Comparison of ENCODE assay signal across 21 cellular contexts in genomic region chr19:615619-616018, GRCh38. TPM values are rescaled to one million over a fixed set of nuclear protein-coding genes. Genes with fewer than 3 reads are reported as not detected.
A peak's percentile ranks its signal among the peaks of the same experiment; 100 is the strongest.
DNase-seq lines count a peak whose midpoint lies in the region; FAIRE-seq and TF ChIP-seq lines count a peak whose summit lies in the region.
"Had no signal": no experiment of that assay in that cellular context is flagged by ENCODE, and none has a peak within 500 bp of the region (broad histone marks: within the 10 kb centered on the region; RNA-seq: fewer than 3 reads in every experiment).

No MANE protein-coding gene starts in this region.

- H3K9ac ChIP-seq in astrocyte (ENCODE audit: low read length): no peak overlapping the region

- TF ChIP-seq CTCF in astrocyte (IDR thresholded peaks at IDR 0.05; ENCODE audit: insufficient read depth, low read depth, low read length): no peak

- no peaks in the 10 kb centered on the region for H3K79me2 ChIP-seq in astrocyte (ENCODE audit: insufficient read depth, low read length)

- H3K36me3 ChIP-seq in astrocyte (ENCODE audit: insufficient read depth, low read length): no peaks in the 10 kb centered on the region
- peaks cover 22% of the 10 kb centered on the region for H3K36me3 ChIP-seq in iPS DF 6.9 (ENCODE audit: control insufficient read depth, insufficient read depth, low read length)

- H3K27me3 ChIP-seq in astrocyte (ENCODE audit: insufficient read depth, low read length) (no peaks in the 10 kb centered on the region), iPS DF 6.9 (ENCODE audit: control insufficient read depth, insufficient read depth, low read length) (no peaks in the 10 kb centered on the region; the same call in 1 of the 2 replicates)

- peaks cover 31% of the 10 kb centered on the region for H3K36me3 Mint-ChIP-seq in activated CD4-positive, alpha-beta T cell treated with anti-CD3 and anti-CD28 coated beads, Interleukin-2, amount 10 ng/mL, durations not matched to agents 24 days and 14 days (ENCODE audit: low read depth)
- H3K36me3 Mint-ChIP-seq in astrocyte (ENCODE audit: low read depth, unreplicated experiment): peaks cover 18% of the 10 kb centered on the region

- no peak overlapping the region for H3K4me2 ChIP-seq in astrocyte (ENCODE audit: low read length)

- WGBS in iPS DF 6.9 (ENCODE audit: insufficient coverage, insufficient read length): no CpG with 5 or more reads among the region's 33 CpGs

- DNase-seq in activated CD4-positive, alpha-beta T cell treated with anti-CD3 and anti-CD28 coated beads, Interleukin-2, amount 10 ng/mL, durations not matched to agents 24 days and 14 days: no peak
- no peak for DNase-seq in activated CD4-positive, alpha-beta T cell treated with anti-CD3 and anti-CD28 coated beads, Interleukin-2, amount 50 U/mL, for 48 hours
- no peak for DNase-seq in astrocyte (ENCODE audit: low read depth)
- no peak for DNase-seq in iPS DF 6.9 (ENCODE audit: low read depth, low spot score)
- DNase-seq in putamen (ENCODE audit: low spot score): peak; percentile 66
- no peak for DNase-seq in NCI-H446 (lab: John Stamatoyannopoulos, UW)
- DNase-seq in LoVo (ENCODE audit: low spot score): no peak
- no peak for DNase-seq in dedifferentiated amniotic fluid mesenchymal stem cell (ENCODE audit: extremely low spot score)
- DNase-seq: activated CD4-positive, alpha-beta T cell treated with anti-CD3 and anti-CD28 coated beads for 4 hours; aorta; effector memory CD4-positive, alpha-beta T cell; IMR-90; kidney; NCI-H2171 treated with DMSO at 0.1 percent for 48 hours; right cardiac atrium; stimulated activated CD4-positive, alpha-beta T cell treated with anti-CD3 and anti-CD28 coated beads, Interleukin-4, amount 100 ng/mL, for 4 hours had no signal

- H3K9me3 Mint-ChIP-seq in activated CD4-positive, alpha-beta T cell treated with anti-CD3 and anti-CD28 coated beads, Interleukin-2, amount 10 ng/mL, durations not matched to agents 24 days and 14 days: no peaks in the 10 kb centered on the region
- H3K9me3 Mint-ChIP-seq in astrocyte (ENCODE audit: unreplicated experiment): peaks cover 2% of the 10 kb centered on the region

- H4K20me1 ChIP-seq in astrocyte (ENCODE audit: insufficient read depth, low read length): no peaks in the 10 kb centered on the region

- peaks cover 12% of the 10 kb centered on the region for H3K4me1 ChIP-seq in astrocyte (ENCODE audit: insufficient read depth, low read length)
- no peaks in the 10 kb centered on the region for H3K4me1 ChIP-seq in iPS DF 6.9 (ENCODE audit: control insufficient read depth, insufficient read depth, low read length)

- no peak overlapping the region for H3K27ac ChIP-seq in astrocyte (ENCODE audit: low read depth, low read length)
- H3K27ac ChIP-seq in iPS DF 6.9 (ENCODE audit: low read length): no peak overlapping the region
- H3K27ac ChIP-seq: 22Rv1 had no signal

- no peak overlapping the region for H3K4me3 ChIP-seq in astrocyte (ENCODE audit: insufficient read depth, low read depth, low read length)
- H3K4me3 ChIP-seq in iPS DF 6.9 (ENCODE audit: low read length): peak overlapping the region; percentile 0; the same call in 1 of the 2 replicates

- no peak for FAIRE-seq in astrocyte (lab: Jason Lieb, UNC)
- FAIRE-seq: kidney, urothelium cell line had no signal

- H3K4me1 Mint-ChIP-seq in activated CD4-positive, alpha-beta T cell treated with anti-CD3 and anti-CD28 coated beads, Interleukin-2, amount 10 ng/mL, durations not matched to agents 24 days and 14 days: peaks cover 12% of the 10 kb centered on the region
- peaks cover 3% of the 10 kb centered on the region for H3K4me1 Mint-ChIP-seq in astrocyte (ENCODE audit: low read depth, unreplicated experiment)

- H3K9me3 ChIP-seq in astrocyte (ENCODE audit: insufficient read depth, low read depth, low read length) (no peaks in the 10 kb centered on the region), iPS DF 6.9 (ENCODE audit: control insufficient read depth, insufficient read depth, low read length) (no peaks in the 10 kb centered on the region)

- peak overlapping the region; percentile 23 for H3K4me3 Mint-ChIP-seq in activated CD4-positive, alpha-beta T cell treated with anti-CD3 and anti-CD28 coated beads, Interleukin-2, amount 10 ng/mL, durations not matched to agents 24 days and 14 days
- H3K4me3 Mint-ChIP-seq in astrocyte (ENCODE audit: unreplicated experiment): peak overlapping the region; percentile 45

- H2AFZ ChIP-seq in astrocyte (ENCODE audit: low read depth, low read length): no peak overlapping the region

- intact Hi-C loops in activated CD4-positive, alpha-beta T cell treated with anti-CD3 and anti-CD28 coated beads, Interleukin-2, amount 10 ng/mL, durations not matched to agents 24 days and 14 days (cut with micrococcal nuclease): no loop called here

- no peak overlapping the region for H3K27ac Mint-ChIP-seq in activated CD4-positive, alpha-beta T cell treated with anti-CD3 and anti-CD28 coated beads, Interleukin-2, amount 10 ng/mL, durations not matched to agents 24 days and 14 days
- H3K27ac Mint-ChIP-seq in astrocyte (ENCODE audit: unreplicated experiment): no peak overlapping the region
- H3K27ac Mint-ChIP-seq: CD14-positive monocyte had no signal

- peaks cover 2% of the 10 kb centered on the region for H3K27me3 Mint-ChIP-seq in activated CD4-positive, alpha-beta T cell treated with anti-CD3 and anti-CD28 coated beads, Interleukin-2, amount 10 ng/mL, durations not matched to agents 24 days and 14 days
- no peaks in the 10 kb centered on the region for H3K27me3 Mint-ChIP-seq in astrocyte (ENCODE audit: low read depth, unreplicated experiment)

RNA-seq across cellular contexts. Expression of gene POLRMT, which starts 17.7 kb away (rescaled TPM):
- 103 and 104 TPM in 2 replicates for total RNA-seq in activated CD4-positive, alpha-beta T cell treated with anti-CD3 and anti-CD28 coated beads, Interleukin-2, amount 10 ng/mL, durations not matched to agents 24 days and 14 days
- 43.4 and 45.3 TPM in 2 replicates for total RNA-seq in astrocyte

RNA-seq across cellular contexts. Expression of gene FGF22, which starts 24.1 kb away (rescaled TPM):
- total RNA-seq in activated CD4-positive, alpha-beta T cell treated with anti-CD3 and anti-CD28 coated beads, Interleukin-2, amount 10 ng/mL, durations not matched to agents 24 days and 14 days: not detected in 2 replicates
- 0.25 TPM in 1 of 2 replicates, not detected in the other for total RNA-seq in astrocyte
- total RNA-seq: G401; IMR-90; T-helper 2 cell treated with Interferon-gamma antibody and Interleukin-4, amounts not matched to agents 100 ng/mL and 5 ng/mL, for 36 hours had no signal

RNA-seq across cellular contexts. Expression of gene HCN2, which starts 25.9 kb away (rescaled TPM):
- total RNA-seq in activated CD4-positive, alpha-beta T cell treated with anti-CD3 and anti-CD28 coated beads, Interleukin-2, amount 10 ng/mL, durations not matched to agents 24 days and 14 days: 1.1 TPM in 2 replicates
- total RNA-seq in astrocyte: 4.8 and 5.5 TPM in 2 replicates

RNA-seq across cellular contexts. Expression of gene BSG, which starts 43.2 kb away (rescaled TPM):
- 291 and 297 TPM in 2 replicates for total RNA-seq in activated CD4-positive, alpha-beta T cell treated with anti-CD3 and anti-CD28 coated beads, Interleukin-2, amount 10 ng/mL, durations not matched to agents 24 days and 14 days
- total RNA-seq in astrocyte: 807 and 871 TPM in 2 replicates

RNA-seq across cellular contexts. Expression of gene RNF126, which starts 47.4 kb away (rescaled TPM):
- total RNA-seq in activated CD4-positive, alpha-beta T cell treated with anti-CD3 and anti-CD28 coated beads, Interleukin-2, amount 10 ng/mL, durations not matched to agents 24 days and 14 days: 109 and 110 TPM in 2 replicates
- total RNA-seq in astrocyte: 58.3 and 58.5 TPM in 2 replicates
